In genomic region chr5:91028518-91028956, GRCh38 we compare ENCODE assay signal across 1 cellular context.
TF ChIP-seq lines count a peak whose summit lies in the region.

No MANE protein-coding gene starts in this region.

TF ChIP-seq in K562, 482 proteins besides CTCF, POLR2A, EP300 and RAD21 (continued from another document and continues in another):
- TF ChIP-seq CHD7 (IDR thresholded peaks at IDR 0.05; ENCODE audit: low read depth, low read length): no peak
- no peak for TF ChIP-seq ZNF324 (CRISPR knock-in tag; IDR thresholded peaks at IDR 0.05)
- no peak; the same call in 1 of the 2 replicates for TF ChIP-seq MAFF (IDR thresholded peaks at IDR 0.05; ENCODE audit: low read length)
- TF ChIP-seq CEBPG (CRISPR knock-in tag; IDR thresholded peaks at IDR 0.05): peak; percentile 82
- peak; percentile 69 to 73 for TF ChIP-seq CEBPG (tag; conservative IDR thresholded peaks at IDR 0.05 in 1 of 2, IDR thresholded peaks at IDR 0.05 in 1 of 2)
- no peak for TF ChIP-seq BRF1 (IDR thresholded peaks at IDR 0.05; ENCODE audit: borderline replicate concordance, extremely low read depth, insufficient read length)
- TF ChIP-seq SRF (CRISPR knock-in tag; IDR thresholded peaks at IDR 0.05): no peak
- TF ChIP-seq HINFP (tag; conservative IDR thresholded peaks at IDR 0.05; ENCODE audit: low read depth): no peak
- TF ChIP-seq TSHZ1 (CRISPR knock-in tag; IDR thresholded peaks at IDR 0.05): no peak
- no peak for TF ChIP-seq RHOXF2B (CRISPR knock-in tag; conservative IDR thresholded peaks at IDR 0.05)
- TF ChIP-seq IFI16 (CRISPR knock-in tag; IDR thresholded peaks at IDR 0.05): no peak
- no peak for TF ChIP-seq ZFP1 (CRISPR knock-in tag; IDR thresholded peaks at IDR 0.05)
- TF ChIP-seq SNRNP70 (optimal IDR thresholded peaks at IDR 0.05; ENCODE audit: low read depth, low read length): no peak
- no peak for TF ChIP-seq POLR2AphosphoS2 (IDR thresholded peaks at IDR 0.05; ENCODE audit: low read length)
- no peak for TF ChIP-seq BDP1 (IDR thresholded peaks at IDR 0.05; ENCODE audit: insufficient read depth, insufficient read length)
- TF ChIP-seq ATF4 (CRISPR knock-in tag; IDR thresholded peaks at IDR 0.05): no peak
- no peak for TF ChIP-seq NONO (IDR thresholded peaks at IDR 0.05; ENCODE audit: low read depth in 2 of 2, low read length in 1 of 2)
- TF ChIP-seq GTF3C2 (IDR thresholded peaks at IDR 0.05; ENCODE audit: borderline replicate concordance, extremely low read depth, insufficient read length): no peak
- no peak for TF ChIP-seq ZNF263 (CRISPR knock-in tag; IDR thresholded peaks at IDR 0.05; ENCODE audit: borderline replicate concordance)
- TF ChIP-seq RBM34 (IDR thresholded peaks at IDR 0.05; ENCODE audit: borderline replicate concordance, insufficient read depth, low read length): no peak
- TF ChIP-seq SOX6 (IDR thresholded peaks at IDR 0.05): no peak; the same call in 1 of the 2 replicates
- TF ChIP-seq KAT7 (CRISPR knock-in tag; IDR thresholded peaks at IDR 0.05; ENCODE audit: borderline replicate concordance): no peak
- TF ChIP-seq MIER1 (IDR thresholded peaks at IDR 0.05; ENCODE audit: low read depth): no peak
- no peak for TF ChIP-seq ZNF134 (CRISPR knock-in tag; conservative IDR thresholded peaks at IDR 0.05)
- peak; percentile 84 for TF ChIP-seq MAFG (tag; conservative IDR thresholded peaks at IDR 0.05)
- TF ChIP-seq ZNF347 (CRISPR knock-in tag; IDR thresholded peaks at IDR 0.05; ENCODE audit: low read depth): no peak
- TF ChIP-seq MYC (IDR thresholded peaks at IDR 0.05; ENCODE audit: low read depth, low read length): peak; percentile 86
- TF ChIP-seq MYC (CRISPR knock-in tag; IDR thresholded peaks at IDR 0.05; ENCODE audit: borderline replicate concordance, low read depth): no peak
- TF ChIP-seq XRCC4 (IDR thresholded peaks at IDR 0.05; ENCODE audit: extremely low read depth, insufficient read depth, insufficient read length): no peak
- TF ChIP-seq ZC3H8 (IDR thresholded peaks at IDR 0.05): no peak
- no peak for TF ChIP-seq NCOA6 (IDR thresholded peaks at IDR 0.05)
- peak; percentile 76 for TF ChIP-seq CBFA2T2 (conservative IDR thresholded peaks at IDR 0.05)
- TF ChIP-seq MBD1 (CRISPR knock-in tag; IDR thresholded peaks at IDR 0.05): no peak
- no peak for TF ChIP-seq L3MBTL2 (IDR thresholded peaks at IDR 0.05)
- TF ChIP-seq ZBTB43 (CRISPR knock-in tag; IDR thresholded peaks at IDR 0.05): no peak
